ENCODE assay signal across 8 cellular contexts in genomic region chr19:13794752-13795589, GRCh38. TPM values are rescaled to one million over a fixed set of nuclear protein-coding genes. Genes with fewer than 3 reads are reported as not detected.
DNase-seq lines count a peak whose midpoint lies in the region; ATAC-seq and TF ChIP-seq lines count a peak whose summit lies in the region.

TSS of gene ZSWIM4 (plus strand) at chr19:13795443. CDS start at chr19:13795649, 206 bp downstream.

- ATAC-seq in HG02884 (IDR thresholded peaks at IDR 0.05; ENCODE audit: unreplicated experiment): peak; percentile 92

- H3K27me3 Mint-ChIP-seq in progenitor cell of endocrine pancreas: no peaks in the 10 kb centered on the region

- peaks cover 1% of the 10 kb centered on the region for H3K36me3 Mint-ChIP-seq in progenitor cell of endocrine pancreas (ENCODE audit: insufficient read depth)

- peak within 1 kb of the TSS; percentile 82 for H3K4me3 ChIP-seq in left ventricle myocardium inferior

- peak; percentile 45 for TF ChIP-seq POLR2A in GM15510 (IDR thresholded peaks at IDR 0.05; ENCODE audit: borderline replicate concordance, extremely low read depth, insufficient read length)

- no peaks in the 10 kb centered on the region for H3K9me3 ChIP-seq in left ventricle myocardium inferior (replicated peaks)

- H3K36me3 ChIP-seq in left ventricle myocardium inferior: no peaks in the 10 kb centered on the region

- TF ChIP-seq CTCF in left ventricle myocardium inferior (IDR thresholded peaks at IDR 0.05; ENCODE audit: borderline replicate concordance): no peak
- TF ChIP-seq CTCF in progenitor cell of endocrine pancreas (IDR thresholded peaks at IDR 0.05; ENCODE audit: unreplicated experiment): no peak

- peaks cover 31% of the 10 kb centered on the region for H3K4me1 ChIP-seq in left ventricle myocardium inferior

- peak; percentile 99 for DNase-seq in NCI-H146 treated with DMSO at 0.1 percent for 48 hours (lab: John Stamatoyannopoulos, UW; ENCODE audit: unreplicated experiment)
- DNase-seq in T-helper 1 cell: peak; percentile 78 to 98 (median 80)
- DNase-seq in amygdala (lab: John Stamatoyannopoulos, UW): peak; percentile 55 to 99 (median 97)
- peak; percentile 99 for DNase-seq in left ventricle myocardium inferior
- peak; percentile 96 for DNase-seq in progenitor cell of endocrine pancreas (ENCODE audit: low spot score, unreplicated experiment)
- DNase-seq in ureter (ENCODE audit: low spot score): peak; percentile 99

- H3K4me1 Mint-ChIP-seq in progenitor cell of endocrine pancreas (ENCODE audit: low read depth): peaks cover 11% of the 10 kb centered on the region

- no peaks in the 10 kb centered on the region for H3K9me3 Mint-ChIP-seq in progenitor cell of endocrine pancreas (ENCODE audit: low read depth)

- no peaks in the 10 kb centered on the region for H3K27me3 ChIP-seq in left ventricle myocardium inferior (ENCODE audit: low read depth)

- H3K27ac ChIP-seq in left ventricle myocardium inferior (replicated peaks): peak within 1 kb of the TSS; percentile 95

- peak within 1 kb of the TSS; percentile 96 for H3K4me3 Mint-ChIP-seq in progenitor cell of endocrine pancreas (ENCODE audit: low read depth)

- peak within 1 kb of the TSS; percentile 99 for H3K27ac Mint-ChIP-seq in progenitor cell of endocrine pancreas

- intact Hi-C loops in left ventricle myocardium inferior (cut with micrococcal nuclease): no loop called here

RNA-seq across cellular contexts. Expression of gene ZSWIM4, which starts in this region (rescaled TPM):
- total RNA-seq in left ventricle myocardium inferior (2.6 TPM), progenitor cell of endocrine pancreas (30.9 and 34.6 TPM in 2 replicates), ureter (8.1 TPM)

Comparison
In these comparisons a context has a peak if more than half of its experiments do, and no peak if none do; other contexts are left out.
1. Peak in every context shown above with its lines: DNase-seq, ATAC-seq, H3K4me3 ChIP-seq and H3K27ac ChIP-seq.